Comparison of ENCODE assay signal across 12 cellular contexts in the genomic region with DNA sequence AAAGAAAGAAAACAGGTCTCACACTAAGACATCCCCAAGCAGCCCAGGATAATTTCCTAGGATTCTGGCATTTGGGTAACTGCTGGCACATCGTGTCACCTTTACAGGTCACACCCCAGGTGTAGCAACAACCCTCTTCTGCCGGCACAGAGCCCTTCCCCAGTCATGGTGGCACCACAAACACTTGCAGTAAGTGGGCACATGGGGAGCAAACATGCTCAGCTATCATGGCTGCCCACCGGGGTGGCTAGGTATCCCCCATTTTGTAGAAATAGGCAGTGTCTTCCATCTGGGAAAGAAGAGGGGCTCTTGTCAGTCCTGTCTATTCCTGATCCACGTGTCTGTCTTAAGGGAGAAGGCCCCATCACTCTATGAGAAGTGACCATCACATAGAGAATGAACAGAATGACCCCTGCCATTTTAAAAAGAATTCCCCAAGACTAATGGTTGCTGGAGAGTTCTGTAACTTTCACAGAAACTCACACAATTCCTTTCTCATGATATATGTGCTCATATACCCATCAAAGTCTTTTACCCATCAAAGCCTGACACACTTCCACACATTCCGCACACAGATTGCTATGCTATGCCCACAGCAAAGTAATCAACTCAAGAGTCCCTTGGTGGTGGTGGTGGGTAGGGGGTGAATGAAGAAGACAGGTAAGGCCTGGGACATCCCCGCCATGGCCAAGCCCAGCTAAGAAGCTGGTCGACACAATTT. TPM values are rescaled to one million over a fixed set of nuclear protein-coding genes. Genes with fewer than 3 reads are reported as not detected.
DNase-seq lines count a peak whose midpoint lies in the region; ATAC-seq and TF ChIP-seq lines count a peak whose summit lies in the region.
"Had no signal": no experiment of that assay in that cellular context is flagged by ENCODE, and none has a peak within 500 bp of the region (broad histone marks: within the 10 kb centered on the region; RNA-seq: fewer than 3 reads in every experiment).

No MANE protein-coding gene starts in this region.

- no peak for TF ChIP-seq POLR2A in upper lobe of left lung (IDR thresholded peaks at IDR 0.05)

- H3K23ac ChIP-seq in mesenchymal stem cell (ENCODE audit: low read length in 2 of 2), result no peak overlapping the region

- H3K4me3 ChIP-seq in mesenchymal stem cell (ENCODE audit: insufficient read depth in 1 of 2, low read depth in 1 of 2, low read length in 2 of 2), result no peak overlapping the region
- no peak overlapping the region for H3K4me3 ChIP-seq in upper lobe of left lung

- no peaks in the 10 kb centered on the region for H3K27me3 Mint-ChIP-seq in activated naive CD4-positive, alpha-beta T cell treated with anti-CD3 and anti-CD28 coated beads, Interleukin-2, amount 50 U/mL, for 24 hours
- H3K27me3 Mint-ChIP-seq in activated naive CD8-positive, alpha-beta T cell, result no peaks in the 10 kb centered on the region

- no peak overlapping the region for H3K14ac ChIP-seq in mesenchymal stem cell (ENCODE audit: low read length in 2 of 2)

- H3K27ac ChIP-seq in mesenchymal stem cell (ENCODE audit: low read length, poor library complexity, severe bottlenecking), result peak overlapping the region; percentile 17
- H3K27ac ChIP-seq in upper lobe of left lung, result peak overlapping the region; percentile 13 to 73 (median 57)

- H3K36me3 Mint-ChIP-seq in activated naive CD4-positive, alpha-beta T cell treated with anti-CD3 and anti-CD28 coated beads, Interleukin-2, amount 50 U/mL, for 24 hours, result peaks cover 9% of the 10 kb centered on the region
- H3K36me3 Mint-ChIP-seq in activated naive CD8-positive, alpha-beta T cell, result peaks cover 4% of the 10 kb centered on the region

- no peaks in the 10 kb centered on the region for H3K27me3 ChIP-seq in mesenchymal stem cell (ENCODE audit: control insufficient read depth in 1 of 2, insufficient read depth in 1 of 2, low read length in 2 of 2)
- no peaks in the 10 kb centered on the region for H3K27me3 ChIP-seq in upper lobe of left lung

- H3K9ac ChIP-seq in mesenchymal stem cell (ENCODE audit: low read length), result peak overlapping the region; percentile 39

- H3K79me1 ChIP-seq in mesenchymal stem cell (replicated peaks; ENCODE audit: low read length, poor library complexity, severe bottlenecking), result no peaks in the 10 kb centered on the region

- H3K9me3 ChIP-seq in mesenchymal stem cell (ENCODE audit: control insufficient read depth, low read length), result no peaks in the 10 kb centered on the region
- H3K9me3 ChIP-seq in upper lobe of left lung, result no peaks in the 10 kb centered on the region

- no peak for DNase-seq in activated naive CD4-positive, alpha-beta T cell (lab: John Stamatoyannopoulos, UW)
- DNase-seq in mesenchymal stem cell, result no peak
- DNase-seq in upper lobe of left lung, result no peak
- no peak for DNase-seq in HuH-7.5 (ENCODE audit: low spot score)
- DNase-seq in GOT3 (lab: John Stamatoyannopoulos, UW), result no peak
- DNase-seq: C1 segment of cervical spinal cord; effector memory CD4-positive, alpha-beta T cell; NCI-H2171 treated with DMSO at 0.1 percent for 48 hours; stimulated activated CD8-positive, alpha-beta memory T cell treated with anti-CD3 and anti-CD28 coated beads, Interleukin-4, amount 100 ng/mL, for 48 hours had no signal

- H2BK12ac ChIP-seq in mesenchymal stem cell (ENCODE audit: low read length in 2 of 2), result peak overlapping the region in 1 of 2 experiments; percentile 18

- ATAC-seq in upper lobe of left lung (ENCODE audit: low FRiP score in 2 of 2) (peak in 1 of 2 donors; percentile 35), HG02571 (IDR thresholded peaks at IDR 0.05; ENCODE audit: unreplicated experiment) (no peak)

- peak overlapping the region; percentile 54 for H2BK120ac ChIP-seq in mesenchymal stem cell (ENCODE audit: low read depth, low read length)

- H4K8ac ChIP-seq in mesenchymal stem cell (ENCODE audit: low read length), result peak overlapping the region; percentile 65

- no peak for TF ChIP-seq CTCF in upper lobe of left lung (IDR thresholded peaks at IDR 0.05)

- H4K91ac ChIP-seq in mesenchymal stem cell (ENCODE audit: low read length), result no peak overlapping the region

- H3K4me1 ChIP-seq in mesenchymal stem cell (ENCODE audit: control insufficient read depth, insufficient read depth, low read depth, low read length), result peaks cover 32% of the 10 kb centered on the region
- peaks cover 92 to 99% (median 98%) of the 10 kb centered on the region in 4 donors for H3K4me1 ChIP-seq in upper lobe of left lung

- H3K36me3 ChIP-seq in mesenchymal stem cell (ENCODE audit: control insufficient read depth in 1 of 2, insufficient read depth in 2 of 2, low read depth in 1 of 2, low read length in 2 of 2), result peaks cover 3 to 7% of the 10 kb centered on the region in 2 experiments
- peaks cover 0 to 4% (median 0%) of the 10 kb centered on the region in 4 donors for H3K36me3 ChIP-seq in upper lobe of left lung

- H2AFZ ChIP-seq in mesenchymal stem cell (ENCODE audit: low read depth, low read length), result no peak overlapping the region

- H3K27ac Mint-ChIP-seq in activated naive CD4-positive, alpha-beta T cell treated with anti-CD3 and anti-CD28 coated beads, Interleukin-2, amount 50 U/mL, for 24 hours, result peak overlapping the region; percentile 79
- peak overlapping the region; percentile 71 for H3K27ac Mint-ChIP-seq in activated naive CD8-positive, alpha-beta T cell

- H3K18ac ChIP-seq in mesenchymal stem cell (ENCODE audit: low read depth in 1 of 2, low read length in 2 of 2), result peak overlapping the region in 1 of 2 experiments; percentile 45

- H3K4me3 Mint-ChIP-seq in activated naive CD4-positive, alpha-beta T cell treated with anti-CD3 and anti-CD28 coated beads, Interleukin-2, amount 50 U/mL, for 24 hours, result peak overlapping the region; percentile 60
- peak overlapping the region; percentile 46 for H3K4me3 Mint-ChIP-seq in activated naive CD8-positive, alpha-beta T cell

- H2BK15ac ChIP-seq in mesenchymal stem cell (ENCODE audit: low read depth, poor library complexity, severe bottlenecking), result no peak overlapping the region

- no peak for TF ChIP-seq EP300 in upper lobe of left lung (IDR thresholded peaks at IDR 0.05)

- H2BK5ac ChIP-seq in mesenchymal stem cell (ENCODE audit: low read depth, low read length, poor library complexity, severe bottlenecking), result no peak overlapping the region

- no peaks in the 10 kb centered on the region for H3K9me3 Mint-ChIP-seq in activated naive CD4-positive, alpha-beta T cell treated with anti-CD3 and anti-CD28 coated beads, Interleukin-2, amount 50 U/mL, for 24 hours
- no peaks in the 10 kb centered on the region for H3K9me3 Mint-ChIP-seq in activated naive CD8-positive, alpha-beta T cell (ENCODE audit: low read depth)

- no peak overlapping the region for H3K4ac ChIP-seq in mesenchymal stem cell (ENCODE audit: low read depth in 1 of 2, low read length in 2 of 2)

- peak overlapping the region; percentile 8 for H2AK5ac ChIP-seq in mesenchymal stem cell (ENCODE audit: low read length, severe bottlenecking)

- H3K4me1 Mint-ChIP-seq in activated naive CD4-positive, alpha-beta T cell treated with anti-CD3 and anti-CD28 coated beads, Interleukin-2, amount 50 U/mL, for 24 hours, result peaks cover 92% of the 10 kb centered on the region
- peaks cover 90% of the 10 kb centered on the region for H3K4me1 Mint-ChIP-seq in activated naive CD8-positive, alpha-beta T cell (ENCODE audit: low read depth)

- H3K4me2 ChIP-seq in mesenchymal stem cell (ENCODE audit: low read length, poor library complexity, severe bottlenecking), result no peak overlapping the region

- 92% methylated on average over 6 of the region's 7 CpGs for WGBS in mesenchymal stem cell
- WGBS in upper lobe of left lung, 2 donors, result 73 to 87% methylated on average over 7 of the region's 7 CpGs

RNA-seq across cellular contexts. Expression of gene BRD4, which starts 33.3 kb away (rescaled TPM):
- 59.9 TPM for polyA plus RNA-seq in mesenchymal stem cell (2013, experiment 1 of 2)
- polyA plus RNA-seq in mesenchymal stem cell (2013, experiment 2 of 2), result 57.1 TPM
- total RNA-seq in upper lobe of left lung, result 100 to 1,000 TPM in 1 of 6 donors, 10 to 100 TPM in 5; 41.9 to 117 (median 79.3) TPM
